ENCODE assay signal across 17 cellular contexts in genomic region chr3:13269711-13270378, GRCh38.
DNase-seq lines count a peak whose midpoint lies in the region; ATAC-seq, FAIRE-seq and TF ChIP-seq lines count a peak whose summit lies in the region.
"Had no signal": no experiment of that assay in that cellular context is flagged by ENCODE, and none has a peak within 500 bp of the region (broad histone marks: within the 10 kb centered on the region; RNA-seq: fewer than 3 reads in every experiment).

No MANE protein-coding gene starts in this region.

- ATAC-seq in K562: peak; percentile 74
- no peak for ATAC-seq in HG03135 (IDR thresholded peaks at IDR 0.05; ENCODE audit: unreplicated experiment)
- no peak for ATAC-seq in PC-3
- ATAC-seq: GM12878 had no signal

- H3K27ac ChIP-seq in cardiac muscle cell: peak overlapping the region; percentile 66
- no peak overlapping the region for H3K27ac ChIP-seq in K562 (ENCODE audit: extremely low read depth, low read depth, low read length)
- H3K27ac ChIP-seq in PC-3 (ENCODE audit: low read length): no peak overlapping the region
- H3K27ac ChIP-seq: 22Rv1; BLaER1 treated with 17β-estradiol and CSF1 and Interleukin-3, amounts not matched to agents 10 nM and 100 nM; GM23248; HL-60 had no signal

- TF ChIP-seq CTCF in cardiac muscle cell (IDR thresholded peaks at IDR 0.05; ENCODE audit: low read depth, low read length): no peak
- TF ChIP-seq CTCF in K562 (IDR thresholded peaks at IDR 0.05 in 2 of 3, conservative IDR thresholded peaks at IDR 0.05 in 1 of 3; ENCODE audit: insufficient read depth in 2 of 3, low read depth in 1 of 3, low read length in 3 of 3): no peak
- no peak for TF ChIP-seq CTCF in PC-3 (conservative IDR thresholded peaks at IDR 0.05; ENCODE audit: low read depth, low read length)

- no peak for DNase-seq in cardiac muscle cell (ENCODE audit: low read depth in 1 of 2, low spot score in 1 of 2)
- DNase-seq in cardiac septum (ENCODE audit: low spot score): no peak
- peak in 1 of 4 experiments; percentile 66 for DNase-seq in K562 (ENCODE audit: extremely low read depth in 1 of 4, low spot score in 3 of 4)
- DNase-seq in posterior vena cava (ENCODE audit: low spot score): peak; percentile 54
- DNase-seq in HEK293T (ENCODE audit: extremely low spot score): no peak
- DNase-seq in PC-3: no peak
- DNase-seq: CD4-positive, CD25-positive, alpha-beta regulatory T cell; DMS79; GM23248; H7; HFFc6; KBM-7 had no signal

- H3K9me1 ChIP-seq in K562 (ENCODE audit: control insufficient read depth, insufficient read depth, low read length): no peaks in the 10 kb centered on the region

- POLR2A ChIA-PET in K562 (lab: Yijun Ruan, JAX): no interaction called here
- POLR2A ChIA-PET in HEK293T (lab: Yijun Ruan, JAX): no interaction called here
- POLR2A ChIA-PET in PC-3 (lab: Charles Lee; ENCODE audit: unreplicated experiment): no interaction called here

- H3K4me3 ChIP-seq in cardiac muscle cell: no peak overlapping the region
- no peak overlapping the region for H3K4me3 ChIP-seq in K562
- no peak overlapping the region for H3K4me3 ChIP-seq in PC-3 (ENCODE audit: low read length)
- H3K4me3 ChIP-seq: BLaER1 treated with 17β-estradiol and CSF1 and Interleukin-3, amounts not matched to agents 10 nM and 100 nM; GM12878; GM23248 had no signal

- H3K36me3 ChIP-seq in cardiac muscle cell (no peaks in the 10 kb centered on the region), K562 (ENCODE audit: control insufficient read depth, insufficient read depth, low read length) (no peaks in the 10 kb centered on the region), PC-3 (ENCODE audit: low read depth, low read length) (peaks cover 10% of the 10 kb centered on the region)
- H3K36me3 ChIP-seq: BLaER1 treated with 17β-estradiol and CSF1 and Interleukin-3, amounts not matched to agents 10 nM and 100 nM had no signal

- H3F3A ChIP-seq in PC-3 (ENCODE audit: low read length, unreplicated experiment): no peaks in the 10 kb centered on the region

- H3K4me1 ChIP-seq in cardiac muscle cell (ENCODE audit: low read depth): peaks cover 6% of the 10 kb centered on the region
- peaks cover 0 to 4% of the 10 kb centered on the region in 2 experiments; a peak in 2 of 5 replicates for H3K4me1 ChIP-seq in K562 (replicated peaks in 1 of 2; ENCODE audit: control insufficient read depth in 2 of 2, insufficient read depth in 2 of 2, low read length in 2 of 2)
- H3K4me1 ChIP-seq in PC-3 (ENCODE audit: insufficient read depth, low read length): no peaks in the 10 kb centered on the region

- H3K9me3 ChIP-seq in cardiac muscle cell (ENCODE audit: low read depth) (no peaks in the 10 kb centered on the region), K562 (replicated peaks; ENCODE audit: control insufficient read depth, insufficient read depth, low read depth, low read length) (no peaks in the 10 kb centered on the region), PC-3 (ENCODE audit: low read length) (no peaks in the 10 kb centered on the region; the same call in 1 of the 2 replicates)

- H3K27me3 ChIP-seq in cardiac muscle cell: no peaks in the 10 kb centered on the region
- peaks cover 21 to 66% of the 10 kb centered on the region in 2 experiments for H3K27me3 ChIP-seq in K562 (ENCODE audit: control insufficient read depth in 2 of 2, insufficient read depth in 2 of 2, low read length in 2 of 2)
- H3K27me3 ChIP-seq in PC-3 (ENCODE audit: low read length): no peaks in the 10 kb centered on the region

- H3K4me2 ChIP-seq in K562 (ENCODE audit: insufficient read depth, low read length) (no peak overlapping the region), PC-3 (ENCODE audit: low read length) (no peak overlapping the region)

- TF ChIP-seq RAD21 in K562 (CRISPR knock-in tag; conservative IDR thresholded peaks at IDR 0.05 in 1 of 2, IDR thresholded peaks at IDR 0.05 in 1 of 2): no peak

- no peak overlapping the region for H2AFZ ChIP-seq in K562 (ENCODE audit: low read depth, low read length)
- H2AFZ ChIP-seq in PC-3 (ENCODE audit: low read length): no peak overlapping the region
- H2AFZ ChIP-seq: GM23248 had no signal

- FAIRE-seq in K562 (lab: Jason Lieb, UNC): peak; percentile 70
- FAIRE-seq: GM12878 had no signal

- H3K9me2 ChIP-seq in PC-3 (replicated peaks; ENCODE audit: low read length): no peaks in the 10 kb centered on the region

- H3K79me2 ChIP-seq in K562 (ENCODE audit: control insufficient read depth, insufficient read depth, low read length) (no peaks in the 10 kb centered on the region), PC-3 (ENCODE audit: low read length) (peaks cover 88% of the 10 kb centered on the region)

- CTCF ChIA-PET in K562 (lab: Yijun Ruan, JAX; ENCODE audit: low intra/inter-chr PET ratio): no interaction called here
- CTCF ChIA-PET in HEK293T (lab: Yijun Ruan, JAX): no interaction called here
- CTCF ChIA-PET in PC-3 (lab: Charles Lee): no interaction called here

- TF ChIP-seq POLR2A in K562 (conservative IDR thresholded peaks at IDR 0.05): no peak

- TF ChIP-seq EP300 in K562 (IDR thresholded peaks at IDR 0.05; ENCODE audit: low read length): no peak

- in situ Hi-C loops in K562 (cut with MboI): no loop called here

- intact Hi-C loops in cardiac septum (cut with DNase I): no loop called here
- intact Hi-C loops in K562 (cut with micrococcal nuclease): no loop called here
- intact Hi-C loops in posterior vena cava (cut with DNase I): no loop called here
- intact Hi-C loops in PC-3 (cut with micrococcal nuclease): no loop called here

- no TSS peak for BruUV-seq in K562 (replicated peaks; lab: Mats Ljungman, UMichigan)
- no TSS peak for BruUV-seq in PC-3 (replicated peaks; lab: Mats Ljungman, UMichigan)

- WGBS in K562 (ENCODE audit: insufficient coverage, low coverage, missing lambda C conversion rate): 3% methylated on average over 5 of the region's 5 CpGs

- H3K9ac ChIP-seq in K562 (ENCODE audit: insufficient read depth in 1 of 2, low read depth in 2 of 2, low read length in 2 of 2) (no peak overlapping the region), PC-3 (ENCODE audit: low read length) (no peak overlapping the region)
- H3K9ac ChIP-seq: GM23248 had no signal

- H4K20me1 ChIP-seq in K562 (replicated peaks; ENCODE audit: control insufficient read depth, insufficient read depth, low read length): peaks cover 8% of the 10 kb centered on the region; the same call in 1 of the 2 replicates
- H4K20me1 ChIP-seq in PC-3 (ENCODE audit: low read length): peaks cover 3% of the 10 kb centered on the region; the same call in 1 of the 2 replicates

TF ChIP-seq in K562, 482 proteins besides CTCF, POLR2A, EP300 and RAD21 (continues in another document):
- TF ChIP-seq ZNF311 (CRISPR knock-in tag; IDR thresholded peaks at IDR 0.05): no peak
- peak; percentile 59 for TF ChIP-seq NFYB (IDR thresholded peaks at IDR 0.05; ENCODE audit: extremely low read depth, insufficient read length)
- no peak for TF ChIP-seq ZNF668 (CRISPR knock-in tag; IDR thresholded peaks at IDR 0.05)
- no peak for TF ChIP-seq DMBX1 (CRISPR knock-in tag; IDR thresholded peaks at IDR 0.05; ENCODE audit: borderline replicate concordance)

TF ChIP-seq in HEK293T, 16 proteins besides CTCF, POLR2A, EP300 and RAD21:
- TF ChIP-seq SP1 (IDR thresholded peaks at IDR 0.05) (no peak), FOXK2 (IDR thresholded peaks at IDR 0.05) (no peak), TARDBP (IDR thresholded peaks at IDR 0.05) (no peak), ARNT (IDR thresholded peaks at IDR 0.05) (no peak), CTBP1 (IDR thresholded peaks at IDR 0.05; ENCODE audit: borderline replicate concordance) (no peak), HDGF (IDR thresholded peaks at IDR 0.05; ENCODE audit: borderline replicate concordance) (no peak), SUZ12 (IDR thresholded peaks at IDR 0.05) (no peak), NFRKB (IDR thresholded peaks at IDR 0.05) (no peak), FOXM1 (IDR thresholded peaks at IDR 0.05; ENCODE audit: borderline replicate concordance) (no peak), FOXA1 (IDR thresholded peaks at IDR 0.05) (no peak), L3MBTL2 (conservative IDR thresholded peaks at IDR 0.05) (no peak), BHLHE40 (IDR thresholded peaks at IDR 0.05; ENCODE audit: borderline replicate concordance) (no peak), ZNF384 (IDR thresholded peaks at IDR 0.05) (no peak), ELF4 (IDR thresholded peaks at IDR 0.05) (no peak)
